Comparison of ENCODE assay signal across 21 cellular contexts in the genomic region with DNA sequence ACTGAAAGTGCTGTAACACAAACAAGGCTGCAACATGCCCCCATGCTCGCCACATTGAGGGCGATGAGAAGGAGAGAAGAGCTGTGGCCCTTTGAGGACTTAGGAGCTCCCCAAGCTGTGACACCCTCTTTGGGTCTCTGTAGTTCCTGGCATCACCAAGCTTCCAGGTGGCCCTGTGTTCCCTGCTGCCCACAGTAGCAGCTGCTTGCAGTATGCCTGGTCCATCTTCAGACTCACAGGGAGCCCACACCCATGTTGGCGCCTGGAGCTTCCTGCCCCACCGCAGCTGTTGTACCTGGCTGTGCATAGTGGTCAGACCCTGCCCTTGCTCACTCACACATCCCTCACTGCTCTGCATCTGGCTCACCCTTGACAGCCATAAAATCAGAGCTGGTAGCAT.
DNase-seq lines count a peak whose midpoint lies in the region; ATAC-seq and TF ChIP-seq lines count a peak whose summit lies in the region.
"Had no signal": no experiment of that assay in that cellular context is flagged by ENCODE, and none has a peak within 500 bp of the region (broad histone marks: within the 10 kb centered on the region; RNA-seq: fewer than 3 reads in every experiment).

No MANE protein-coding gene starts in this region.

- TF ChIP-seq CTCF in neural progenitor cell (IDR thresholded peaks at IDR 0.05) (no peak), upper lobe of right lung (IDR thresholded peaks at IDR 0.05) (no peak), suprapubic skin (IDR thresholded peaks at IDR 0.05) (no peak)

- H3K79me2 ChIP-seq in neural progenitor cell (ENCODE audit: low read depth) = no peaks in the 10 kb centered on the region

- peak; percentile 70 for DNase-seq in cardiac septum (ENCODE audit: low spot score)
- no peak for DNase-seq in Right ventricle myocardium superior
- no peak for DNase-seq in neural progenitor cell (ENCODE audit: low spot score)
- peak; percentile 44 for DNase-seq in upper lobe of right lung
- no peak for DNase-seq in suprapubic skin (ENCODE audit: low spot score in 2 of 2)
- no peak for DNase-seq in iPS-NIHi11 (ENCODE audit: low spot score)
- DNase-seq: ACHN; AML-193; BE2C; CD4-positive, alpha-beta T cell; CD8-positive, alpha-beta memory T cell; DMS79; EL; GDM1; GM23248 had no signal

- ATAC-seq in Right ventricle myocardium superior (ENCODE audit: poor library complexity) (no peak), upper lobe of right lung (peak; percentile 14)
- ATAC-seq: GM12878, HCT116 had no signal

- H3K4me2 ChIP-seq in neural progenitor cell = no peak overlapping the region
- H3K4me2 ChIP-seq: BLaER1 treated with 17β-estradiol and CSF1 and Interleukin-3, amounts not matched to agents 10 nM and 100 nM had no signal

- no peak overlapping the region for H3K27ac Mint-ChIP-seq in neural progenitor cell
- H3K27ac Mint-ChIP-seq: CD14-positive monocyte; CD4-positive, alpha-beta T cell; CD8-positive, alpha-beta memory T cell; H9 had no signal

- H3K4me3 ChIP-seq in neural progenitor cell (no peak overlapping the region), upper lobe of right lung (no peak overlapping the region), suprapubic skin (no peak overlapping the region)
- H3K4me3 ChIP-seq: BLaER1 treated with 17β-estradiol and CSF1 and Interleukin-3, amounts not matched to agents 10 nM and 100 nM; GM12878; GM23248 had no signal

- H3K4me3 Mint-ChIP-seq in neural progenitor cell = no peak overlapping the region
- H3K4me3 Mint-ChIP-seq: CD14-positive monocyte; CD4-positive, alpha-beta T cell; CD8-positive, alpha-beta memory T cell; H9 had no signal

- no peaks in the 10 kb centered on the region for H3F3A ChIP-seq in neural progenitor cell (ENCODE audit: low read depth)

- peak overlapping the region; percentile 40 for H2AFZ ChIP-seq in neural progenitor cell (replicated peaks)
- H2AFZ ChIP-seq: GM23248 had no signal

- H3K4me1 ChIP-seq in neural progenitor cell (no peaks in the 10 kb centered on the region), upper lobe of right lung (no peaks in the 10 kb centered on the region), suprapubic skin (no peaks in the 10 kb centered on the region)
- H3K4me1 ChIP-seq: BE2C; BLaER1 treated with 17β-estradiol and CSF1 and Interleukin-3, amounts not matched to agents 10 nM and 100 nM had no signal

- no peaks in the 10 kb centered on the region for H3K36me3 Mint-ChIP-seq in neural progenitor cell
- H3K36me3 Mint-ChIP-seq: CD14-positive monocyte; CD8-positive, alpha-beta memory T cell had no signal

- H3K4me1 Mint-ChIP-seq in neural progenitor cell = no peaks in the 10 kb centered on the region
- H3K4me1 Mint-ChIP-seq: CD14-positive monocyte; CD8-positive, alpha-beta memory T cell; H9 had no signal

- WGBS in suprapubic skin = 97% methylated on average over 4 of the region's 4 CpGs

- H3K9me3 Mint-ChIP-seq in neural progenitor cell = no peaks in the 10 kb centered on the region
- H3K9me3 Mint-ChIP-seq: CD4-positive, alpha-beta T cell had no signal

- no peak for TF ChIP-seq POLR2A in suprapubic skin (IDR thresholded peaks at IDR 0.05)

- no peak overlapping the region for H3K9ac ChIP-seq in neural progenitor cell
- H3K9ac ChIP-seq: BLaER1 treated with 17β-estradiol and CSF1 and Interleukin-3, amounts not matched to agents 10 nM and 100 nM; GM23248 had no signal

- no peak for TF ChIP-seq EP300 in suprapubic skin (IDR thresholded peaks at IDR 0.05)

- intact Hi-C loops in cardiac septum (cut with DNase I) = no loop called here
- intact Hi-C loops in Right ventricle myocardium superior (cut with DNase I) = no loop called here
- intact Hi-C loops in upper lobe of right lung (cut with DNase I) = no loop called here

- H3K36me3 ChIP-seq in neural progenitor cell = no peaks in the 10 kb centered on the region
- no peaks in the 10 kb centered on the region for H3K36me3 ChIP-seq in upper lobe of right lung
- H3K36me3 ChIP-seq in suprapubic skin = no peaks in the 10 kb centered on the region
- H3K36me3 ChIP-seq: BE2C had no signal

- H3K27me3 ChIP-seq in neural progenitor cell (no peaks in the 10 kb centered on the region), upper lobe of right lung (no peaks in the 10 kb centered on the region), suprapubic skin (no peaks in the 10 kb centered on the region)
- H3K27me3 ChIP-seq: BE2C; BLaER1 treated with 17β-estradiol and CSF1 and Interleukin-3, amounts not matched to agents 10 nM and 100 nM had no signal

- no peaks in the 10 kb centered on the region for H3K27me3 Mint-ChIP-seq in neural progenitor cell (ENCODE audit: insufficient read depth, low read depth)
- H3K27me3 Mint-ChIP-seq: CD4-positive, alpha-beta T cell; CD8-positive, alpha-beta memory T cell had no signal

- H3K9me3 ChIP-seq in neural progenitor cell (ENCODE audit: low read depth) (no peaks in the 10 kb centered on the region), upper lobe of right lung (no peaks in the 10 kb centered on the region), suprapubic skin (no peaks in the 10 kb centered on the region)
- H3K9me3 ChIP-seq: BE2C had no signal

- no peak overlapping the region for H3K27ac ChIP-seq in neural progenitor cell
- no peak overlapping the region for H3K27ac ChIP-seq in upper lobe of right lung
- H3K27ac ChIP-seq in suprapubic skin = no peak overlapping the region
- H3K27ac ChIP-seq: 22Rv1; BLaER1 treated with 17β-estradiol and CSF1 and Interleukin-3, amounts not matched to agents 10 nM and 100 nM; GM23248 had no signal

- H4K20me1 ChIP-seq in neural progenitor cell (ENCODE audit: low read depth) = no peaks in the 10 kb centered on the region
- H4K20me1 ChIP-seq: BLaER1 treated with 17β-estradiol and CSF1 and Interleukin-3, amounts not matched to agents 10 nM and 100 nM had no signal

Comparison
In these comparisons a context has a peak if more than half of its experiments do, and no peak if none do; other contexts are left out.
1. DNase-seq: peak in cardiac septum (single experiment) and upper lobe of right lung (single experiment); none in Right ventricle myocardium superior (single experiment), neural progenitor cell (single experiment), suprapubic skin (0 of 2) and iPS-NIHi11 (single experiment).